In the genomic region with DNA sequence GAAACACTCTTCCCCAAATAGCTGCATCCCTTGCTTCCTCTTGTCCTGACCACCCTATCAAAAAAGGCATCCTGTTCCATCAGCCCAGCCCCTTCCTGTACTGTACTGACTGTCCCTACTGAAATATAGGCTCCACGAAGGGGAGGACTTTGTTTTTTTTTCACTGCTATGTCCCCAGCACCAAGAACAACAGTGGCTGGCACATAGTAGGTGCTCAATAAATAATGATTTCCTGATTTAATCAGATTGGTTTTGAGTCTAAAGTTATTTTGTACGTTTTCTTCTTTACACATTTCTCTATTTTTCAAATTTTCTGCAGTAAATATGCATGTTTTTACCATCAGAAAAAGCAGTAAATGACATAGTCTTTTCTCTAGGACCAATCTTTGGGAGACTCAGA, we compare ENCODE assay signal across 18 cellular contexts.
A peak's percentile ranks its signal among the peaks of the same experiment; 100 is the strongest.
DNase-seq lines count a peak whose midpoint lies in the region; ATAC-seq and TF ChIP-seq lines count a peak whose summit lies in the region.
"Had no signal": no experiment of that assay in that cellular context is flagged by ENCODE, and none has a peak within 500 bp of the region (broad histone marks: within the 10 kb centered on the region; RNA-seq: fewer than 3 reads in every experiment).

No MANE protein-coding gene starts in this region.

- H3K9me3 ChIP-seq in liver (ENCODE audit: control insufficient read depth in 4 of 4, low read length in 3 of 4) (no peaks in the 10 kb centered on the region), smooth muscle cell (replicated peaks; ENCODE audit: low read depth) (no peaks in the 10 kb centered on the region), MM.1S (replicated peaks; ENCODE audit: insufficient read depth, low read length) (no peaks in the 10 kb centered on the region)
- H3K9me3 ChIP-seq: A549, adrenal gland, HAP-1, psoas muscle, stomach had no signal

- H3K4me3 Mint-ChIP-seq in activated CD4-positive, alpha-beta T cell treated with anti-CD3 and anti-CD28 coated beads, Interleukin-2, amount 10 ng/mL, durations not matched to agents 7 days and 5 days = no peak overlapping the region
- no peak overlapping the region for H3K4me3 Mint-ChIP-seq in activated CD4-positive, alpha-beta T cell treated with anti-CD3 and anti-CD28 coated beads for 36 hours
- H3K4me3 Mint-ChIP-seq: CD8-positive, alpha-beta T cell; naive B cell; WTC11 had no signal

- H3K9ac ChIP-seq in liver (ENCODE audit: low read depth in 1 of 2, low read length in 2 of 2) (no peak overlapping the region), smooth muscle cell (ENCODE audit: low read depth) (no peak overlapping the region), MM.1S (ENCODE audit: low read length) (no peak overlapping the region)

- peaks cover 2% of the 10 kb centered on the region for H3K36me3 Mint-ChIP-seq in activated CD4-positive, alpha-beta T cell treated with anti-CD3 and anti-CD28 coated beads, Interleukin-2, amount 10 ng/mL, durations not matched to agents 7 days and 5 days (ENCODE audit: low read depth)
- no peaks in the 10 kb centered on the region for H3K36me3 Mint-ChIP-seq in activated CD4-positive, alpha-beta T cell treated with anti-CD3 and anti-CD28 coated beads for 36 hours (ENCODE audit: low read depth)
- H3K36me3 Mint-ChIP-seq: CD8-positive, alpha-beta T cell; naive B cell; WTC11 had no signal

- H2AFZ ChIP-seq in smooth muscle cell (ENCODE audit: low read depth) = no peak overlapping the region
- no peak overlapping the region for H2AFZ ChIP-seq in MM.1S (ENCODE audit: low read length)

- H3K27me3 Mint-ChIP-seq in activated CD4-positive, alpha-beta T cell treated with anti-CD3 and anti-CD28 coated beads, Interleukin-2, amount 10 ng/mL, durations not matched to agents 7 days and 5 days = no peaks in the 10 kb centered on the region
- H3K27me3 Mint-ChIP-seq in activated CD4-positive, alpha-beta T cell treated with anti-CD3 and anti-CD28 coated beads for 36 hours = no peaks in the 10 kb centered on the region
- H3K27me3 Mint-ChIP-seq: naive B cell had no signal

- no peaks in the 10 kb centered on the region for H4K20me1 ChIP-seq in smooth muscle cell (ENCODE audit: low read depth)
- no peaks in the 10 kb centered on the region for H4K20me1 ChIP-seq in MM.1S (ENCODE audit: insufficient read depth, low read length)

- H3K4me2 ChIP-seq in smooth muscle cell (no peak overlapping the region), MM.1S (ENCODE audit: low read depth, low read length) (no peak overlapping the region)
- H3K4me2 ChIP-seq: A549 had no signal

- peaks cover 5% of the 10 kb centered on the region for H3F3A ChIP-seq in smooth muscle cell (ENCODE audit: low read depth)
- no peaks in the 10 kb centered on the region for H3F3A ChIP-seq in MM.1S (ENCODE audit: insufficient read depth, low read length)

- no peaks in the 10 kb centered on the region for H3K79me2 ChIP-seq in smooth muscle cell (ENCODE audit: low read depth)
- no peaks in the 10 kb centered on the region for H3K79me2 ChIP-seq in MM.1S (ENCODE audit: low read length)

- in situ Hi-C loops in SK-MEL-5 (cut with HindIII; ENCODE audit: low pct_unique_long_range_greater_than_20kb, low sequenced_read_pairs) = loop anchor here (25.0 kb wide), 1 partner anchor 110 kb away; no protein-coding TSS in a partner anchor

- peak overlapping the region; percentile 73 to 74 for H3K27ac ChIP-seq in liver (ENCODE audit: low read depth in 1 of 2, low read length in 2 of 2)
- peak overlapping the region; percentile 57 for H3K27ac ChIP-seq in smooth muscle cell (ENCODE audit: low read depth)
- no peak overlapping the region for H3K27ac ChIP-seq in MM.1S (ENCODE audit: low read length)
- H3K27ac ChIP-seq: adrenal gland had no signal

- H3K9me3 Mint-ChIP-seq in activated CD4-positive, alpha-beta T cell treated with anti-CD3 and anti-CD28 coated beads, Interleukin-2, amount 10 ng/mL, durations not matched to agents 7 days and 5 days = no peaks in the 10 kb centered on the region
- H3K9me3 Mint-ChIP-seq in activated CD4-positive, alpha-beta T cell treated with anti-CD3 and anti-CD28 coated beads for 36 hours (ENCODE audit: low read depth) = no peaks in the 10 kb centered on the region
- H3K9me3 Mint-ChIP-seq: CD8-positive, alpha-beta T cell; naive B cell; WTC11 had no signal

- TF ChIP-seq CTCF in liver (IDR thresholded peaks at IDR 0.05; ENCODE audit: low read depth, low read length, missing input control) (no peak), smooth muscle cell (IDR thresholded peaks at IDR 0.05; ENCODE audit: borderline replicate concordance, insufficient read depth, poor library complexity, severe bottlenecking) (no peak), MM.1S (IDR thresholded peaks at IDR 0.05; ENCODE audit: low read length) (no peak)

- no peaks in the 10 kb centered on the region for H3K36me3 ChIP-seq in liver (ENCODE audit: control insufficient read depth in 4 of 4, insufficient read depth in 3 of 4, low read depth in 1 of 4, low read length in 3 of 4)
- H3K36me3 ChIP-seq in smooth muscle cell (ENCODE audit: low read depth) = no peaks in the 10 kb centered on the region
- H3K36me3 ChIP-seq in MM.1S (replicated peaks; ENCODE audit: insufficient read depth, low read length) = no peaks in the 10 kb centered on the region
- H3K36me3 ChIP-seq: adrenal gland, HAP-1, stomach had no signal

- H3K27ac Mint-ChIP-seq in activated CD4-positive, alpha-beta T cell treated with anti-CD3 and anti-CD28 coated beads, Interleukin-2, amount 10 ng/mL, durations not matched to agents 7 days and 5 days = peak overlapping the region; percentile 72
- H3K27ac Mint-ChIP-seq in activated CD4-positive, alpha-beta T cell treated with anti-CD3 and anti-CD28 coated beads for 36 hours = no peak overlapping the region
- H3K27ac Mint-ChIP-seq: CD8-positive, alpha-beta T cell; naive B cell; WTC11 had no signal

- CTCF ChIA-PET in activated CD4-positive, alpha-beta T cell treated with anti-CD3 and anti-CD28 coated beads, Interleukin-2, amount 10 ng/mL, durations not matched to agents 7 days and 5 days (lab: Charles Lee) = interaction anchor here (4.5 to 8.1 kb wide), 2 partner anchors 13 to 358 kb away, joined by 32 to 54 read pairs; no protein-coding TSS in a partner anchor
- CTCF ChIA-PET in activated CD4-positive, alpha-beta T cell treated with anti-CD3 and anti-CD28 coated beads for 36 hours (lab: Charles Lee) = interaction anchor here (1.1 to 13.7 kb wide), 4 partner anchors 11 to 358 kb away, joined by 3 to 153 read pairs (median 38); no protein-coding TSS in a partner anchor

- H3K27me3 ChIP-seq in liver (ENCODE audit: control insufficient read depth in 4 of 4, insufficient read depth in 4 of 4, low read length in 3 of 4) = no peaks in the 10 kb centered on the region
- no peaks in the 10 kb centered on the region for H3K27me3 ChIP-seq in smooth muscle cell (ENCODE audit: low read depth)
- no peaks in the 10 kb centered on the region for H3K27me3 ChIP-seq in MM.1S (replicated peaks; ENCODE audit: insufficient read depth, low read length)
- H3K27me3 ChIP-seq: adrenal gland, stomach had no signal

- no peaks in the 10 kb centered on the region for H3K9me2 ChIP-seq in MM.1S (replicated peaks; ENCODE audit: insufficient read depth, low read length)

- no peak for TF ChIP-seq RAD21 in liver (IDR thresholded peaks at IDR 0.05)

- 80% methylated on average over 2 of the region's 2 CpGs for WGBS in liver
- WGBS in smooth muscle cell (ENCODE audit: low lambda C conversion rate) = 92% methylated on average over 2 of the region's 2 CpGs

- H3K4me3 ChIP-seq in liver (ENCODE audit: low read depth in 1 of 3, low read length in 3 of 3) (no peak overlapping the region), smooth muscle cell (no peak overlapping the region), MM.1S (ENCODE audit: low read length) (no peak overlapping the region)
- H3K4me3 ChIP-seq: A549, adrenal gland, HAP-1, psoas muscle, stomach had no signal

- intact Hi-C loops in activated CD4-positive, alpha-beta T cell treated with anti-CD3 and anti-CD28 coated beads for 36 hours (cut with DNase I, micrococcal nuclease) = loop anchor here in 1 of 2 experiments (10.0 kb wide), 1 partner anchor 692 kb away; no protein-coding TSS in a partner anchor

- no peak for DNase-seq in activated CD4-positive, alpha-beta T cell treated with anti-CD3 and anti-CD28 coated beads, Interleukin-2, amount 10 ng/mL, durations not matched to agents 7 days and 5 days
- DNase-seq in activated CD4-positive, alpha-beta T cell treated with anti-CD3 and anti-CD28 coated beads for 36 hours = no peak
- peak; percentile 34 for DNase-seq in SK-MEL-5 (ENCODE audit: low read depth, low spot score)
- no peak for DNase-seq in smooth muscle cell (lab: John Stamatoyannopoulos, UW; ENCODE audit: unreplicated experiment)
- no peak for DNase-seq in MM.1S
- DNase-seq: activated effector memory CD4-positive, alpha-beta T cell treated with Interleukin-2 at 50 U/mL for 16 hours; CD8-positive, alpha-beta T cell; naive B cell; NCI-H1436 treated with DMSO at 0.1 percent for 48 hours; stomach had no signal

- POLR2A ChIA-PET in activated CD4-positive, alpha-beta T cell treated with anti-CD3 and anti-CD28 coated beads, Interleukin-2, amount 10 ng/mL, durations not matched to agents 7 days and 5 days (lab: Charles Lee) = no interaction called here
- POLR2A ChIA-PET in activated CD4-positive, alpha-beta T cell treated with anti-CD3 and anti-CD28 coated beads for 36 hours (lab: Charles Lee) = no interaction called here

- H3K4me1 ChIP-seq in liver (ENCODE audit: control insufficient read depth in 4 of 4, insufficient read depth in 4 of 4, low read length in 3 of 4) (peaks cover 14 to 58% (median 54%) of the 10 kb centered on the region in 4 donors), smooth muscle cell (ENCODE audit: low read depth) (peaks cover 14% of the 10 kb centered on the region), MM.1S (ENCODE audit: low read length) (no peaks in the 10 kb centered on the region)

- ATAC-seq in activated CD4-positive, alpha-beta T cell treated with anti-CD3 and anti-CD28 coated beads for 36 hours = no peak
- ATAC-seq in HG03469 (IDR thresholded peaks at IDR 0.05; ENCODE audit: unreplicated experiment) (no peak), HG03025 (IDR thresholded peaks at IDR 0.05; ENCODE audit: low FRiP score, unreplicated experiment) (no peak)
- ATAC-seq: A549; CD8-positive, alpha-beta T cell; WTC11 had no signal

- peaks cover 33% of the 10 kb centered on the region for H3K4me1 Mint-ChIP-seq in activated CD4-positive, alpha-beta T cell treated with anti-CD3 and anti-CD28 coated beads, Interleukin-2, amount 10 ng/mL, durations not matched to agents 7 days and 5 days
- peaks cover 7% of the 10 kb centered on the region for H3K4me1 Mint-ChIP-seq in activated CD4-positive, alpha-beta T cell treated with anti-CD3 and anti-CD28 coated beads for 36 hours

TF ChIP-seq in liver, 16 proteins besides CTCF, POLR2A, EP300 and RAD21 (continues in another document):
- TF ChIP-seq EGR1 (IDR thresholded peaks at IDR 0.05; ENCODE audit: low read depth in 2 of 2) (no peak), NR2F2 (IDR thresholded peaks at IDR 0.05) (no peak), TAF1 (conservative IDR thresholded peaks at IDR 0.05) (no peak)
